13 cellular contexts compared by ENCODE assay signal in the genomic region with DNA sequence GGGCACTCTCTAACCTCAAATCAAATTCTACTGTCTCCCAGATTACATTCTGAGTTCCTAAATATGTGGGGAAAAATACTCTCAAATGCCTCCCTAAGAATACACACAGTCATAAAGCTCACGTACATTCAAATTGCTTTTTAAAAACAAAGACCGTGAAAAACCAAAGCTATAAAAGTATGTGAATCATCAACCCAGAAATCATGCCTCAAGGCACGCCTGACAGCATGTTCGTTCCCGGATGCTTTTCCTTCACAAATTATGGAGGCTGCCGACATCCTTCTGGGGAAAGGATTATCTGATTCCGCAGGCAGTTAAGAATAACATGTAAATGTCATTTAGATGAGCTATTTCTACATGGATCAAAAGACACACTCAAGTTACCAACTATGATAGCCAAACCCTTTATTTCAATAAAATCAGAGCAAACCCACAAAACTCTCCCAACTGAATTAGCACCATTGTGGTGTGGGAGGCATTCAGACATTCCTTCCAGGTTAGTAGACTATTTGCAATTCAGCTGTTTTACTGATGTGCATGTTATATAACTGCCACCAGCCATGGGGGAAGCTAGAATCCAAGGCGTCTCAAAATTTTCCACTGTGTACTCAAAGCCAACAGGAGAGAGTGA.
A peak's percentile ranks its signal among the peaks of the same experiment; 100 is the strongest.
DNase-seq lines count a peak whose midpoint lies in the region; ATAC-seq, FAIRE-seq and TF ChIP-seq lines count a peak whose summit lies in the region.
"Had no signal": no experiment of that assay in that cellular context is flagged by ENCODE, and none has a peak within 500 bp of the region (broad histone marks: within the 10 kb centered on the region; RNA-seq: fewer than 3 reads in every experiment).

No MANE protein-coding gene starts in this region.

- H3K36me3 ChIP-seq in adrenal gland (replicated peaks in 1 of 2) (no peaks in the 10 kb centered on the region), lower lobe of right lung (no peaks in the 10 kb centered on the region)
- no peaks in the 10 kb centered on the region for H3K36me3 ChIP-seq in naive thymus-derived CD4-positive, alpha-beta T cell (ENCODE audit: control insufficient read depth in 2 of 3, insufficient read depth in 3 of 3, low read length in 3 of 3)

- TF ChIP-seq CTCF in adrenal gland (IDR thresholded peaks at IDR 0.05) (no peak), lower lobe of right lung (IDR thresholded peaks at IDR 0.05) (no peak)

- H3K27ac Mint-ChIP-seq in naive thymus-derived CD4-positive, alpha-beta T cell, result no peak overlapping the region
- H3K27ac Mint-ChIP-seq: activated T-helper 17 cell treated with anti-CD3 and anti-CD28 coated beads, Interleukin-2, amount 50 U/mL, for 72 hours had no signal

- H3K36me3 Mint-ChIP-seq in naive thymus-derived CD4-positive, alpha-beta T cell, result peaks cover 0 to 2% (median 0%) of the 10 kb centered on the region in 5 donors

- H3K27me3 Mint-ChIP-seq in naive thymus-derived CD4-positive, alpha-beta T cell, result peaks cover 0 to 16% (median 0%) of the 10 kb centered on the region in 5 donors
- H3K27me3 Mint-ChIP-seq: activated T-helper 17 cell treated with anti-CD3 and anti-CD28 coated beads, Interleukin-2, amount 50 U/mL, for 72 hours had no signal

- peak overlapping the region; percentile 47 to 97 (median 83) for H3K27ac ChIP-seq in adrenal gland
- no peak overlapping the region for H3K27ac ChIP-seq in naive thymus-derived CD4-positive, alpha-beta T cell (ENCODE audit: low read depth, low read length)
- H3K27ac ChIP-seq in lower lobe of right lung, result no peak overlapping the region

- H3K27me3 ChIP-seq in adrenal gland, result no peaks in the 10 kb centered on the region
- H3K27me3 ChIP-seq in naive thymus-derived CD4-positive, alpha-beta T cell (ENCODE audit: control insufficient read depth in 2 of 2, insufficient read depth in 2 of 2, low read length in 2 of 2), result no peaks in the 10 kb centered on the region
- H3K27me3 ChIP-seq in lower lobe of right lung (ENCODE audit: low read depth), result no peaks in the 10 kb centered on the region

- no peak for ATAC-seq in naive thymus-derived CD4-positive, alpha-beta T cell
- no peak for ATAC-seq in lower lobe of right lung
- no peak for ATAC-seq in HG03460 (IDR thresholded peaks at IDR 0.05; ENCODE audit: unreplicated experiment)
- ATAC-seq: activated T-helper 17 cell treated with anti-CD3 and anti-CD28 coated beads, Interleukin-2, amount 50 U/mL, for 72 hours; HCT116 had no signal

- intact Hi-C loops in adrenal gland (cut with DNase I), result no loop called here
- intact Hi-C loops in head of caudate nucleus (cut with DNase I), result no loop called here
- intact Hi-C loops in naive thymus-derived CD4-positive, alpha-beta T cell (cut with micrococcal nuclease), result loop anchor here in 1 of 2 donors (5.0 kb wide), 1 partner anchor 91 kb away; no protein-coding TSS in a partner anchor
- intact Hi-C loops in lower lobe of right lung (cut with DNase I), result no loop called here

- H3K4me1 Mint-ChIP-seq in naive thymus-derived CD4-positive, alpha-beta T cell, result peaks cover 2 to 19% (median 13%) of the 10 kb centered on the region in 7 donors
- H3K4me1 Mint-ChIP-seq: activated T-helper 17 cell treated with anti-CD3 and anti-CD28 coated beads, Interleukin-2, amount 50 U/mL, for 72 hours had no signal

- CTCF ChIA-PET in naive thymus-derived CD4-positive, alpha-beta T cell (lab: Charles Lee), result interaction anchor here (1.9 kb wide), 1 partner anchor 13 kb away, joined by 4 read pairs; no protein-coding TSS in a partner anchor

- peaks cover 0 to 6% (median 0%) of the 10 kb centered on the region in 11 donors for H3K9me3 Mint-ChIP-seq in naive thymus-derived CD4-positive, alpha-beta T cell
- H3K9me3 Mint-ChIP-seq: activated T-helper 17 cell treated with anti-CD3 and anti-CD28 coated beads, Interleukin-2, amount 50 U/mL, for 72 hours had no signal

- H3K4me3 Mint-ChIP-seq in naive thymus-derived CD4-positive, alpha-beta T cell, result no peak overlapping the region
- H3K4me3 Mint-ChIP-seq: activated T-helper 17 cell treated with anti-CD3 and anti-CD28 coated beads, Interleukin-2, amount 50 U/mL, for 72 hours had no signal

- H3K4me1 ChIP-seq in adrenal gland (replicated peaks in 1 of 2) (peaks cover 0 to 32% of the 10 kb centered on the region in 2 donors), lower lobe of right lung (peaks cover 23% of the 10 kb centered on the region)
- peaks cover 0 to 11% of the 10 kb centered on the region in 2 donors for H3K4me1 ChIP-seq in naive thymus-derived CD4-positive, alpha-beta T cell (ENCODE audit: control insufficient read depth in 2 of 2, insufficient read depth in 2 of 2, low read length in 2 of 2)

- peak; percentile 43 for FAIRE-seq in H54 (lab: Jason Lieb, UNC)

- DNase-seq in H54 (ENCODE audit: insufficient read length, low spot score), result no peak
- DNase-seq in adrenal gland, result peak in 3 of 7 donors; percentile 31 to 42 (median 33)
- DNase-seq in head of caudate nucleus, result peak in 26 of 42 donors; percentile 11 to 69 (median 32)
- DNase-seq in stromal cell of bone marrow (ENCODE audit: low read depth), result peak; percentile 86
- DNase-seq in naive thymus-derived CD4-positive, alpha-beta T cell, result no peak
- no peak for DNase-seq in lower lobe of right lung
- DNase-seq in activated naive CD4-positive, alpha-beta T cell (lab: John Stamatoyannopoulos, UW), result no peak
- DNase-seq: mesendoderm; NCI-H2081 treated with DMSO at 0.1 percent for 48 hours; stimulated activated CD4-positive, alpha-beta T cell treated with anti-CD3 and anti-CD28 coated beads, Interleukin-2, amount 100 ng/mL, for 24 hours had no signal

- TF ChIP-seq POLR2A in H54 (IDR thresholded peaks at IDR 0.05; ENCODE audit: low read depth, low read length), result no peak
- no peak for TF ChIP-seq POLR2A in adrenal gland (IDR thresholded peaks at IDR 0.05)

- H3K4me3 ChIP-seq in adrenal gland, result no peak overlapping the region
- H3K4me3 ChIP-seq in naive thymus-derived CD4-positive, alpha-beta T cell (ENCODE audit: low read length), result no peak overlapping the region
- no peak overlapping the region for H3K4me3 ChIP-seq in lower lobe of right lung

- POLR2A ChIA-PET in naive thymus-derived CD4-positive, alpha-beta T cell (lab: Charles Lee), result no interaction called here

- H3K9me3 ChIP-seq in adrenal gland (replicated peaks in 1 of 3), result no peaks in the 10 kb centered on the region
- no peaks in the 10 kb centered on the region for H3K9me3 ChIP-seq in naive thymus-derived CD4-positive, alpha-beta T cell (ENCODE audit: control insufficient read depth in 2 of 3, low read length in 3 of 3)
- no peaks in the 10 kb centered on the region for H3K9me3 ChIP-seq in lower lobe of right lung

- 44 to 59% (median 57%) methylated on average over 8 of the region's 8 CpGs for WGBS in adrenal gland, 4 donors

Comparison
In these comparisons a context has a peak if more than half of its experiments do, and no peak if none do; other contexts are left out.
1. DNase-seq: peak in head of caudate nucleus (26 of 42) and stromal cell of bone marrow (single experiment); none in H54 (single experiment), naive thymus-derived CD4-positive, alpha-beta T cell (0 of 9), lower lobe of right lung (single experiment) and activated naive CD4-positive, alpha-beta T cell (0 of 4).
2. H3K27ac ChIP-seq: peak in adrenal gland (5 of 5); none in naive thymus-derived CD4-positive, alpha-beta T cell (single experiment) and lower lobe of right lung (single experiment).